In the genomic region with DNA sequence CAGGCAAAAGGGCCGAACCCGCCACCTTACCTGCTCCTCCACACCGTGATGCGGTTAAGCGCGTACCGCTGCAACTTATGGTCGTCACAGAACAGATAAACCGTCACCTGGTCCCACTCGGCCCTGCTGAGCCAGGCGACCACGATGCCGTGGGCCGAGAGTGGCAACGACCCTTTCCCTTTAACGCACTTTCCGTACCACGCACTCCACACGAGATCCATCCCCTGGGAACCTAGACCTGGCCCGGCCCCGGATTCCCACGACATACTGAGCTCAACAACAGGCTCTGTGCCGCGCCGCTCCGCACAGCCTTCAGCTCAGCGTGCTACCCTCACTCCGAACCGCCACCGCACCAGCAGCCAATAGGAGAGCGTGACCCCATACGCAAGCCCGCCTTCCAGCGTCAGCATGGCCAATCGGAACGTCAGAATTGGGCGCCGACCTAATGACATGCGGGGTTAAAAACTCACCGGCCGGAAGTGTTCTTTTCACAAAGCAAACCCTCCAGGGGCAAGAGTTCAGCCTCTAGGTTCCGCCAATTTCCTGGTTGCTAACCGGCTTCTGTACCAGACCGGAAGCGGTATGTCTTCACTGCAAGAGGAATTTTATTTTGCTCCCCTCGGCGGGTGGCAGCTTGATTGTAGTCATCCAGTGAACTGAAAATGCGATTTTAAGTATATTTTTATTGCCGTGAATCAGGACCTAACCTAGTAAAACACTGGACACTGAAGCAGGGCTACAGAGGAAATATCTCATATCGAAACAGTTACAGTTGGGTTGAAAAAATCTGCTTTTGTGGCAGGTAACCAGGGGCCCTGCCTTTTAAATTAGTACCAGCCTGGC, we compare ENCODE assay signal across 8 cellular contexts. TPM values are rescaled to one million over a fixed set of nuclear protein-coding genes. Genes with fewer than 3 reads are reported as not detected.
A peak's percentile ranks its signal among the peaks of the same experiment; 100 is the strongest.
DNase-seq lines count a peak whose midpoint lies in the region; ATAC-seq and TF ChIP-seq lines count a peak whose summit lies in the region.

A gene (minus strand): TSS at position 338 of the 843 bp plus-strand sequence. CDS start 72 bp downstream, at position 266.

- no peaks in the 10 kb centered on the region for H3K27me3 ChIP-seq in HUES64 (ENCODE audit: insufficient read depth, low read length)
- no peaks in the 10 kb centered on the region for H3K27me3 ChIP-seq in OCI-LY1 (ENCODE audit: insufficient read depth, low read length)

- no peaks in the 10 kb centered on the region for H4K20me1 ChIP-seq in OCI-LY1 (ENCODE audit: insufficient read depth, low read length)

- peaks cover 17% of the 10 kb centered on the region for H3K79me2 ChIP-seq in OCI-LY1 (ENCODE audit: insufficient read depth, low read length)

- BruUV-seq in Calu3 (replicated peaks; lab: Mats Ljungman, UMichigan) = no TSS peak

- WGBS in HUES64 = 2% methylated on average over 50 of the region's 50 CpGs

- H3K4me2 ChIP-seq in OCI-LY1 (ENCODE audit: low read length) = peak within 1 kb of the TSS; percentile 84

- peak within 1 kb of the TSS; percentile 74 for H3K27ac Mint-ChIP-seq in Calu3 (ENCODE audit: unreplicated experiment)
- H3K27ac Mint-ChIP-seq in endothelial cell (ENCODE audit: unreplicated experiment) = peak within 1 kb of the TSS; percentile 91

- H3K27ac ChIP-seq in HUES64 (ENCODE audit: low read depth, low read length) (peak within 1 kb of the TSS; percentile 52), OCI-LY1 (ENCODE audit: low read depth, low read length, poor library complexity, severe bottlenecking) (peak within 1 kb of the TSS; percentile 64)

- H3K4me1 ChIP-seq in HUES64 (ENCODE audit: insufficient read depth, low read length) = no peaks in the 10 kb centered on the region
- peaks cover 18% of the 10 kb centered on the region for H3K4me1 ChIP-seq in OCI-LY1 (ENCODE audit: insufficient read depth, low read length, severe bottlenecking)

- H3K36me3 ChIP-seq in HUES64 (ENCODE audit: insufficient read depth, low read length) (peaks cover 24% of the 10 kb centered on the region), OCI-LY1 (ENCODE audit: insufficient read depth, low read length) (peaks cover 23% of the 10 kb centered on the region)

- H2AFZ ChIP-seq in OCI-LY1 (ENCODE audit: low read length) = no peak within 1 kb of the TSS

- no peaks in the 10 kb centered on the region for H3K9me3 Mint-ChIP-seq in Calu3 (ENCODE audit: low read depth, unreplicated experiment)
- no peaks in the 10 kb centered on the region for H3K9me3 Mint-ChIP-seq in endothelial cell (ENCODE audit: unreplicated experiment)

- TF ChIP-seq CTCF in Calu3 (IDR thresholded peaks at IDR 0.05; ENCODE audit: unreplicated experiment) = no peak
- TF ChIP-seq CTCF in OCI-LY1 (IDR thresholded peaks at IDR 0.05; ENCODE audit: low read length) = no peak
- no peak for TF ChIP-seq CTCF in endothelial cell (IDR thresholded peaks at IDR 0.05; ENCODE audit: unreplicated experiment)

- peaks cover 36% of the 10 kb centered on the region for H3K36me3 Mint-ChIP-seq in Calu3 (ENCODE audit: insufficient read depth, unreplicated experiment)
- H3K36me3 Mint-ChIP-seq in endothelial cell (ENCODE audit: low read depth, unreplicated experiment) = no peaks in the 10 kb centered on the region

- H3K4me3 Mint-ChIP-seq in Calu3 (ENCODE audit: low read depth, unreplicated experiment) = peak within 1 kb of the TSS; percentile 80
- H3K4me3 Mint-ChIP-seq in endothelial cell (ENCODE audit: unreplicated experiment) = peak within 1 kb of the TSS; percentile 99

- intact Hi-C loops in Calu3 (cut with micrococcal nuclease; ENCODE audit: unreplicated experiment) = no loop called here

- CTCF ChIA-PET in Calu3 (lab: Charles Lee) = no interaction called here

- DNase-seq in Calu3 = peak; percentile 91
- DNase-seq in activated CD8-positive, alpha-beta memory T cell treated with anti-CD3 and anti-CD28 coated beads, Interleukin-2, amount 50 U/mL, for 4 hours = peak; percentile 84
- peak; percentile 81 for DNase-seq in endothelial cell (ENCODE audit: low spot score)
- DNase-seq in midbrain (lab: John Stamatoyannopoulos, UW) = peak; percentile 96
- peak; percentile 73 to 75 for DNase-seq in stimulated activated CD8-positive, alpha-beta memory T cell treated with anti-CD3 and anti-CD28 coated beads, Interleukin-2, amount 100 ng/mL, for 1 hour (ENCODE audit: low read depth in 2 of 2)

- H3K27me3 Mint-ChIP-seq in Calu3 (ENCODE audit: unreplicated experiment) (no peaks in the 10 kb centered on the region), endothelial cell (ENCODE audit: unreplicated experiment) (peaks cover 1% of the 10 kb centered on the region)

- no peaks in the 10 kb centered on the region for H3K9me3 ChIP-seq in HUES64 (ENCODE audit: insufficient read depth, low read depth, low read length)
- no peaks in the 10 kb centered on the region for H3K9me3 ChIP-seq in OCI-LY1 (ENCODE audit: low read length)

- H3K4me3 ChIP-seq in HUES64 (ENCODE audit: low read length) (peak within 1 kb of the TSS; percentile 96), OCI-LY1 (ENCODE audit: low read depth, low read length, poor library complexity, severe bottlenecking) (peak within 1 kb of the TSS; percentile 98)

- H3K4me1 Mint-ChIP-seq in Calu3 (ENCODE audit: low read depth, unreplicated experiment) = peaks cover 12% of the 10 kb centered on the region
- H3K4me1 Mint-ChIP-seq in endothelial cell (ENCODE audit: unreplicated experiment) = peaks cover 14% of the 10 kb centered on the region

- H3K9me2 ChIP-seq in OCI-LY1 (ENCODE audit: low read depth, low read length) = no peaks in the 10 kb centered on the region

- H3K9ac ChIP-seq in HUES64 (ENCODE audit: low read depth, low read length) (peak within 1 kb of the TSS; percentile 87), OCI-LY1 (ENCODE audit: low read length) (peak within 1 kb of the TSS; percentile 98)

- ATAC-seq in GM21447 (IDR thresholded peaks at IDR 0.05; ENCODE audit: unreplicated experiment) = peak; percentile 100

- H3F3A ChIP-seq in OCI-LY1 (ENCODE audit: insufficient read depth, low read length) = no peaks in the 10 kb centered on the region

RNA-seq across cellular contexts. Expression of the gene that starts here (rescaled TPM):
- total RNA-seq in Calu3 (2022) (48.4 and 55.2 TPM in 2 replicates), endothelial cell (ENCODE audit: unreplicated experiment) (32.8 TPM)
- 40.9 TPM for polyA plus RNA-seq in HUES64 (2013, experiment 1 of 2)
- 41.2 TPM for polyA plus RNA-seq in HUES64 (2013, experiment 2 of 2)

Comparison
In these comparisons a context has a peak if more than half of its experiments do, and no peak if none do; other contexts are left out.
1. Peak in every context shown above with its lines: DNase-seq, ATAC-seq, H3K4me3 ChIP-seq and H3K27ac ChIP-seq.